ENCODE assay signal across 20 cellular contexts in the genomic region with DNA sequence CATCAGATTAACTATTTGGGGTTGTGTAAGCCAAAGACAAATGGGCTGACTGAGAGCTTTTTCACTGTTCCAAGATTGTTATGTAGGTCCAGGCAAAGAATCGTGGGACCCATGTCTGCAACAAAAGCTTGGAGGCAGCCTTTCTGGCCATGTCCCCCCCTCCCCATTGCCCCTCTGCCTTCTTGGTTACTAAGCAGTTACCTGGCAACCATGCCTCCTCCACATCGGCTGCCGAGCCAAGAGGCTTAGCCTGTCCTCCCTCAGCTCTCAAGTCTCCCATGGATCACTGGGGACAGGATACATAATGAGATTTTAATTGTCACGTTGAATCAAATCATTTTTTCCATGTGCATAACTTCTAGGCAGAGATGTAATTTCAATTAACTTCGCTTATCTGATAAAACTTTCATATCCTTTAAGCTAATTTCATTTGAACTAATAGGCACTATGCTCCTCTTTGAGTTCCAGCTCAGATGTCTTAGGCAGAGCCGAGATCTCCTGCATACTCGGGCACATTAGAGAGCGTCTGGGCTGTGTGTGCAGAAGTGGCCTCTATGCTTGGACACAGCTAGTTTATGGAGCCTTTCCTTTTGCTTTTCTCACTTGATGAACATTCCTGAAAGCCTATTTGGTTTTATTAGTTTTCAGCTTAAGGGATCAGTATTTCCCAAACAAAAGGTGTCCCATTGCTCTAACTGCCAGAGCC.
DNase-seq lines count a peak whose midpoint lies in the region; ATAC-seq and TF ChIP-seq lines count a peak whose summit lies in the region.
"Had no signal": no experiment of that assay in that cellular context is flagged by ENCODE, and none has a peak within 500 bp of the region (broad histone marks: within the 10 kb centered on the region; RNA-seq: fewer than 3 reads in every experiment).

No MANE protein-coding gene starts in this region.

- CTCF ChIA-PET in activated CD8-positive, alpha-beta memory T cell treated with anti-CD3 and anti-CD28 coated beads, Interleukin-2, amount 10 ng/mL, durations not matched to agents 7 days and 5 days (lab: Charles Lee): interaction anchor here (0.8 kb wide), 1 partner anchor 36 kb away, joined by 3 read pairs; no protein-coding TSS in a partner anchor

- ATAC-seq in activated CD8-positive, alpha-beta memory T cell treated with anti-CD3 and anti-CD28 coated beads, Interleukin-2, amount 10 ng/mL, durations not matched to agents 7 days and 5 days: no peak
- ATAC-seq in GM21515 (IDR thresholded peaks at IDR 0.05; ENCODE audit: unreplicated experiment): no peak
- ATAC-seq: sciatic nerve had no signal

- H3K4me3 ChIP-seq in fibroblast of villous mesenchyme (ENCODE audit: low read depth, low read length) (no peak overlapping the region), neuron (ENCODE audit: low read length) (peak overlapping the region; percentile 17)
- H3K4me3 ChIP-seq: GM23248, pancreas, thoracic aorta had no signal

- no peak overlapping the region for H3K4me3 Mint-ChIP-seq in CD14-positive monocyte
- H3K4me3 Mint-ChIP-seq in activated CD8-positive, alpha-beta memory T cell treated with anti-CD3 and anti-CD28 coated beads, Interleukin-2, amount 10 ng/mL, durations not matched to agents 7 days and 5 days: no peak overlapping the region
- H3K4me3 Mint-ChIP-seq: activated B cell treated with CpG ODN at 0.5 μM for 24 hours, memory B cell, naive B cell had no signal

- no peak overlapping the region for H2AFZ ChIP-seq in neuron (ENCODE audit: low read depth, low read length)
- H2AFZ ChIP-seq: GM23248 had no signal

- H3K9me3 ChIP-seq in neuron (ENCODE audit: low read length): no peaks in the 10 kb centered on the region
- H3K9me3 ChIP-seq: pancreas, thoracic aorta had no signal

- peaks cover 6 to 22% (median 8%) of the 10 kb centered on the region in 3 donors for H3K27me3 Mint-ChIP-seq in CD14-positive monocyte (ENCODE audit: low read depth in 3 of 3)
- no peaks in the 10 kb centered on the region for H3K27me3 Mint-ChIP-seq in activated CD8-positive, alpha-beta memory T cell treated with anti-CD3 and anti-CD28 coated beads, Interleukin-2, amount 10 ng/mL, durations not matched to agents 7 days and 5 days
- H3K27me3 Mint-ChIP-seq: activated B cell treated with CpG ODN at 0.5 μM for 24 hours had no signal

- peaks cover 0 to 4% (median 3%) of the 10 kb centered on the region in 7 donors for H3K9me3 Mint-ChIP-seq in CD14-positive monocyte
- H3K9me3 Mint-ChIP-seq in activated CD8-positive, alpha-beta memory T cell treated with anti-CD3 and anti-CD28 coated beads, Interleukin-2, amount 10 ng/mL, durations not matched to agents 7 days and 5 days (ENCODE audit: low read depth): no peaks in the 10 kb centered on the region
- H3K9me3 Mint-ChIP-seq: activated B cell treated with CpG ODN at 0.5 μM for 24 hours had no signal

- no peak for TF ChIP-seq CTCF in fibroblast of villous mesenchyme (IDR thresholded peaks at IDR 0.05; ENCODE audit: insufficient read depth, low read depth, low read length)
- TF ChIP-seq CTCF in CD14-positive monocyte (IDR thresholded peaks at IDR 0.05): no peak

- peak; percentile 63 for DNase-seq in DMS79 (lab: John Stamatoyannopoulos, UW)
- peak; percentile 53 for DNase-seq in NCI-H82 treated with DMSO at 0.1 percent for 48 hours (lab: John Stamatoyannopoulos, UW; ENCODE audit: unreplicated experiment)
- peak; percentile 4 for DNase-seq in fibroblast of villous mesenchyme (ENCODE audit: low read depth)
- no peak for DNase-seq in CD14-positive monocyte (ENCODE audit: low spot score)
- DNase-seq in NCI-H1105 treated with DMSO at 0.1 percent for 48 hours (lab: John Stamatoyannopoulos, UW): no peak
- DNase-seq in activated CD8-positive, alpha-beta memory T cell treated with anti-CD3 and anti-CD28 coated beads, Interleukin-2, amount 10 ng/mL, durations not matched to agents 7 days and 5 days: no peak
- DNase-seq: activated B cell treated with CpG ODN at 0.5 μM for 24 hours; activated naive CD4-positive, alpha-beta T cell treated with anti-CD3 and anti-CD28 coated beads, Interleukin-2, amount 50 U/mL, for 16 hours; GM23248; KG1; naive B cell; NCI-H1694 treated with DMSO at 0.1 percent for 48 hours; NCI-H774; pancreas; stimulated activated naive CD4-positive, alpha-beta T cell treated with Interleukin-2 at 50 U/mL for 16 hours had no signal

- H3K4me1 ChIP-seq in neuron (ENCODE audit: insufficient read depth, low read length): peaks cover 53% of the 10 kb centered on the region
- H3K4me1 ChIP-seq: pancreas had no signal

- H3K27ac Mint-ChIP-seq in CD14-positive monocyte: no peak overlapping the region
- H3K27ac Mint-ChIP-seq in activated CD8-positive, alpha-beta memory T cell treated with anti-CD3 and anti-CD28 coated beads, Interleukin-2, amount 10 ng/mL, durations not matched to agents 7 days and 5 days: no peak overlapping the region
- H3K27ac Mint-ChIP-seq: activated B cell treated with CpG ODN at 0.5 μM for 24 hours, memory B cell, naive B cell had no signal

- no peaks in the 10 kb centered on the region for H3K36me3 Mint-ChIP-seq in CD14-positive monocyte
- H3K36me3 Mint-ChIP-seq in activated CD8-positive, alpha-beta memory T cell treated with anti-CD3 and anti-CD28 coated beads, Interleukin-2, amount 10 ng/mL, durations not matched to agents 7 days and 5 days: no peaks in the 10 kb centered on the region
- H3K36me3 Mint-ChIP-seq: memory B cell, naive B cell had no signal

- no peaks in the 10 kb centered on the region for H3K4me1 Mint-ChIP-seq in CD14-positive monocyte
- H3K4me1 Mint-ChIP-seq in activated CD8-positive, alpha-beta memory T cell treated with anti-CD3 and anti-CD28 coated beads, Interleukin-2, amount 10 ng/mL, durations not matched to agents 7 days and 5 days: no peaks in the 10 kb centered on the region
- H3K4me1 Mint-ChIP-seq: activated B cell treated with CpG ODN at 0.5 μM for 24 hours, memory B cell, naive B cell had no signal

- H3K27me3 ChIP-seq in neuron (ENCODE audit: insufficient read depth, low read length): no peaks in the 10 kb centered on the region
- H3K27me3 ChIP-seq: pancreas had no signal

- intact Hi-C loops in CD14-positive monocyte (cut with micrococcal nuclease): no loop called here

- H3K36me3 ChIP-seq in neuron (ENCODE audit: insufficient read depth, low read length): no peaks in the 10 kb centered on the region
- H3K36me3 ChIP-seq: pancreas, thoracic aorta had no signal

Comparison
In these comparisons a context has a peak if more than half of its experiments do, and no peak if none do; other contexts are left out.
1. DNase-seq: peak in DMS79 (single experiment), NCI-H82 treated with DMSO at 0.1 percent for 48 hours (single experiment) and fibroblast of villous mesenchyme (single experiment); none in CD14-positive monocyte (single experiment), NCI-H1105 treated with DMSO at 0.1 percent for 48 hours (single experiment) and activated CD8-positive, alpha-beta memory T cell treated with anti-CD3 and anti-CD28 coated beads, Interleukin-2, amount 10 ng/mL, durations not matched to agents 7 days and 5 days (single experiment).